21 cellular contexts compared by ENCODE assay signal in genomic region chr21:37783016-37783415, GRCh38.
DNase-seq lines count a peak whose midpoint lies in the region; ATAC-seq, FAIRE-seq and TF ChIP-seq lines count a peak whose summit lies in the region.
"Had no signal": no experiment of that assay in that cellular context is flagged by ENCODE, and none has a peak within 500 bp of the region (broad histone marks: within the 10 kb centered on the region; RNA-seq: fewer than 3 reads in every experiment).

No MANE protein-coding gene starts in this region.

- no peak overlapping the region for H3K27ac ChIP-seq in astrocyte (ENCODE audit: low read depth, low read length)
- H3K27ac ChIP-seq: BLaER1 had no signal

- no peak overlapping the region for H3K9ac ChIP-seq in astrocyte (ENCODE audit: low read length)
- H3K9ac ChIP-seq: BLaER1 had no signal

- H3K4me1 Mint-ChIP-seq in astrocyte (ENCODE audit: low read depth, unreplicated experiment): peaks cover 20% of the 10 kb centered on the region
- H3K4me1 Mint-ChIP-seq: CD8-positive, alpha-beta memory T cell had no signal

- H4K20me1 ChIP-seq in astrocyte (ENCODE audit: insufficient read depth, low read length): no peaks in the 10 kb centered on the region
- H4K20me1 ChIP-seq: BLaER1 had no signal

- H3K36me3 Mint-ChIP-seq in astrocyte (ENCODE audit: low read depth, unreplicated experiment): no peaks in the 10 kb centered on the region
- H3K36me3 Mint-ChIP-seq: CD8-positive, alpha-beta memory T cell had no signal

- peak; percentile 29 for DNase-seq in GM03348 (ENCODE audit: low spot score)
- peak; percentile 66 for DNase-seq in astrocyte (ENCODE audit: low read depth)
- DNase-seq in fibroblast of mammary gland (ENCODE audit: low read depth): peak; percentile 52
- peak; percentile 35 for DNase-seq in stromal cell of bone marrow (ENCODE audit: low read depth)
- no peak for DNase-seq in NOMO-1 treated with DMSO at 0.1 percent for 48 hours (lab: John Stamatoyannopoulos, UW; ENCODE audit: unreplicated experiment)
- DNase-seq: CD8-positive, alpha-beta memory T cell; DMS79 treated with DMSO at 0.1 percent for 48 hours; MG63; NCI-H1092 treated with DMSO at 0.1 percent for 48 hours; NCI-H1694 treated with DMSO at 0.1 percent for 48 hours; NCI-H2171; NCI-H446; NCI-H69; NK-92 treated with Interleukin-12 subunit alpha and Interleukin-12 subunit beta, amount 100 ng/mL, for 24 hours; OCI-M1; RPMI8226; SIG-M5 had no signal

- no peaks in the 10 kb centered on the region for H3K36me3 ChIP-seq in astrocyte (ENCODE audit: insufficient read depth, low read length)
- H3K36me3 ChIP-seq: BLaER1, MG63 had no signal

- H3K4me2 ChIP-seq in astrocyte (ENCODE audit: low read length): no peak overlapping the region
- H3K4me2 ChIP-seq: BLaER1 had no signal

- peaks cover 10% of the 10 kb centered on the region for H3K4me1 ChIP-seq in astrocyte (ENCODE audit: insufficient read depth, low read length)
- H3K4me1 ChIP-seq: BLaER1 had no signal

- H3K27ac Mint-ChIP-seq in astrocyte (ENCODE audit: unreplicated experiment): no peak overlapping the region
- H3K27ac Mint-ChIP-seq: CD8-positive, alpha-beta memory T cell had no signal

- H3K4me3 Mint-ChIP-seq in astrocyte (ENCODE audit: unreplicated experiment): no peak overlapping the region
- H3K4me3 Mint-ChIP-seq: CD8-positive, alpha-beta memory T cell had no signal

- H3K4me3 ChIP-seq in astrocyte (ENCODE audit: insufficient read depth, low read depth, low read length) (no peak overlapping the region), fibroblast of mammary gland (ENCODE audit: control insufficient read depth, low read depth, low read length) (no peak overlapping the region)
- H3K4me3 ChIP-seq: BLaER1, MG63 had no signal

- no peak for ATAC-seq in esophagus mucosa
- no peak for ATAC-seq in HG02884 (IDR thresholded peaks at IDR 0.05; ENCODE audit: unreplicated experiment)

- H3K27me3 Mint-ChIP-seq in astrocyte (ENCODE audit: low read depth, unreplicated experiment): peaks cover 4% of the 10 kb centered on the region

- H3K9me3 Mint-ChIP-seq in astrocyte (ENCODE audit: unreplicated experiment): peaks cover 17% of the 10 kb centered on the region

- no peak for FAIRE-seq in astrocyte (lab: Jason Lieb, UNC)
- FAIRE-seq: D721Med had no signal

- no peaks in the 10 kb centered on the region for H3K9me3 ChIP-seq in astrocyte (ENCODE audit: insufficient read depth, low read depth, low read length)

- H3K27me3 ChIP-seq in astrocyte (ENCODE audit: insufficient read depth, low read length): no peaks in the 10 kb centered on the region
- H3K27me3 ChIP-seq: BLaER1, MG63 had no signal

- TF ChIP-seq CTCF in astrocyte (IDR thresholded peaks at IDR 0.05; ENCODE audit: insufficient read depth, low read depth, low read length) (no peak), fibroblast of mammary gland (conservative IDR thresholded peaks at IDR 0.05; ENCODE audit: control insufficient read depth, insufficient read depth, low read depth, low read length) (no peak)

- no peak overlapping the region for H2AFZ ChIP-seq in astrocyte (ENCODE audit: low read depth, low read length)

- no peaks in the 10 kb centered on the region for H3K79me2 ChIP-seq in astrocyte (ENCODE audit: insufficient read depth, low read length)
